In genomic region chr12:68675098-68675842, GRCh38 we compare ENCODE assay signal across 9 cellular contexts. TPM values are rescaled to one million over a fixed set of nuclear protein-coding genes. Genes with fewer than 3 reads are reported as not detected.
A peak's percentile ranks its signal among the peaks of the same experiment; 100 is the strongest.
DNase-seq lines count a peak whose midpoint lies in the region; ATAC-seq and TF ChIP-seq lines count a peak whose summit lies in the region.
"Had no signal": no experiment of that assay in that cellular context is flagged by ENCODE, and none has a peak within 500 bp of the region (broad histone marks: within the 10 kb centered on the region; RNA-seq: fewer than 3 reads in every experiment).

No MANE protein-coding gene starts in this region.

- ATAC-seq in HG03175 (IDR thresholded peaks at IDR 0.05; ENCODE audit: unreplicated experiment) = no peak

- no peaks in the 10 kb centered on the region for H3K9me3 ChIP-seq in fibroblast of lung (ENCODE audit: control insufficient read depth, insufficient read depth, low read depth, low read length)

- H2AFZ ChIP-seq in fibroblast of lung (ENCODE audit: low read length) = peak overlapping the region; percentile 51

- DNase-seq in NAMALWA (ENCODE audit: low spot score) = peak; percentile 31
- DNase-seq in activated CD8-positive, alpha-beta memory T cell treated with anti-CD3 and anti-CD28 coated beads for 24 hours = peak; percentile 68
- peak in 1 of 2 donors; percentile 29 for DNase-seq in fibroblast of lung (ENCODE audit: low read depth in 2 of 2)
- peak; percentile 40 to 42 for DNase-seq in stimulated activated CD8-positive, alpha-beta memory T cell treated with anti-CD3 and anti-CD28 coated beads, Interleukin-2, amount 100 ng/mL, for 48 hours (ENCODE audit: low read depth in 2 of 2)
- DNase-seq in GM13976 (ENCODE audit: low spot score) = no peak
- DNase-seq in NCI-H2081 (lab: John Stamatoyannopoulos, UW) = no peak
- DNase-seq in cardiac septum (ENCODE audit: low spot score) = no peak

- no peak overlapping the region for H3K4me2 ChIP-seq in fibroblast of lung (ENCODE audit: extremely low read depth, insufficient read depth, low read length)

- H3K4me3 ChIP-seq in fibroblast of lung (replicated peaks in 1 of 4; ENCODE audit: control extremely low read depth in 1 of 4, insufficient read depth in 1 of 4, low read depth in 3 of 4, low read length in 4 of 4) = no peak overlapping the region

- H3K4me1 ChIP-seq in fibroblast of lung (ENCODE audit: control insufficient read depth, extremely low read depth, insufficient read depth, low read length) = no peaks in the 10 kb centered on the region

- no peak overlapping the region for H3K27ac ChIP-seq in fibroblast of lung (ENCODE audit: insufficient read depth, low read length)
- H3K27ac ChIP-seq: VCaP had no signal

- no peaks in the 10 kb centered on the region for H3K79me2 ChIP-seq in fibroblast of lung (ENCODE audit: control insufficient read depth, insufficient read depth, low read length)

- intact Hi-C loops in cardiac septum (cut with DNase I) = no loop called here

- no peaks in the 10 kb centered on the region for H3K36me3 ChIP-seq in fibroblast of lung (ENCODE audit: control insufficient read depth, insufficient read depth, low read length)

- H3K27me3 ChIP-seq in fibroblast of lung (ENCODE audit: control insufficient read depth, insufficient read depth, low read length) = no peaks in the 10 kb centered on the region

- no peaks in the 10 kb centered on the region for H4K20me1 ChIP-seq in fibroblast of lung (ENCODE audit: control insufficient read depth, extremely low read depth, insufficient read depth, low read length)

- H3K9ac ChIP-seq in fibroblast of lung (ENCODE audit: insufficient read depth, low read length) = no peak overlapping the region

- TF ChIP-seq CTCF in fibroblast of lung (conservative IDR thresholded peaks at IDR 0.05 in 1 of 2, IDR thresholded peaks at IDR 0.05 in 1 of 2; ENCODE audit: low read depth in 1 of 2, low read length in 2 of 2) = no peak
- TF ChIP-seq CTCF in GM13976 (IDR thresholded peaks at IDR 0.05; ENCODE audit: borderline replicate concordance, control extremely low read depth, extremely low read depth, insufficient read depth, missing control alignments) = no peak

- in situ Hi-C loops in GM13976 (cut with MboI; ENCODE audit: low sequenced_read_pairs, unreplicated experiment) = loop anchor here (25.0 kb wide), 1 partner anchor 638 kb away; no protein-coding TSS in a partner anchor

RNA-seq across cellular contexts. Expression of gene NUP107, which starts 11.5 kb away (rescaled TPM):
- total RNA-seq in fibroblast of lung (24.6 and 44.2 TPM in 2 replicates), cardiac septum (23.1 TPM)
- polyA plus RNA-seq in fibroblast of lung = 37.7 and 56.5 TPM in 2 replicates
- 21.1 and 33.3 TPM in 2 replicates for polyA plus RNA-seq in fibroblast of lung (2012)
- 0.67 and 9.9 TPM in 2 replicates for polyA minus RNA-seq in fibroblast of lung (ENCODE audit: low replicate concordance)

Comparison
In these comparisons a context has a peak if more than half of its experiments do, and no peak if none do; other contexts are left out.
1. DNase-seq: peak in NAMALWA (single experiment), activated CD8-positive, alpha-beta memory T cell treated with anti-CD3 and anti-CD28 coated beads for 24 hours (single experiment) and stimulated activated CD8-positive, alpha-beta memory T cell treated with anti-CD3 and anti-CD28 coated beads, Interleukin-2, amount 100 ng/mL, for 48 hours (2 of 2); none in GM13976 (single experiment), NCI-H2081 (0 of 2) and cardiac septum (single experiment).